ENCODE assay signal across 16 cellular contexts in genomic region chr14:95311752-95312151, GRCh38. TPM values are rescaled to one million over a fixed set of nuclear protein-coding genes. Genes with fewer than 3 reads are reported as not detected.
A peak's percentile ranks its signal among the peaks of the same experiment; 100 is the strongest.
DNase-seq lines count a peak whose midpoint lies in the region; ATAC-seq and TF ChIP-seq lines count a peak whose summit lies in the region.
"Had no signal": no experiment of that assay in that cellular context is flagged by ENCODE, and none has a peak within 500 bp of the region (broad histone marks: within the 10 kb centered on the region; RNA-seq: fewer than 3 reads in every experiment).

No MANE protein-coding gene starts in this region.

- no peak overlapping the region for H3K4me2 ChIP-seq in mesendoderm (ENCODE audit: low read length)

- H3K27me3 Mint-ChIP-seq in chondrocyte (ENCODE audit: low read depth), result peaks cover 4% of the 10 kb centered on the region

- TF ChIP-seq CTCF in chondrocyte (IDR thresholded peaks at IDR 0.05), result no peak
- no peak for TF ChIP-seq CTCF in thyroid gland (IDR thresholded peaks at IDR 0.05)

- H2BK15ac ChIP-seq in mesendoderm (replicated peaks; ENCODE audit: low read depth), result no peak overlapping the region

- H3K4me1 ChIP-seq in right cardiac atrium (ENCODE audit: control insufficient read depth, insufficient read depth, low read length) (peaks cover 2% of the 10 kb centered on the region), mesendoderm (ENCODE audit: control insufficient read depth, low read depth, low read length) (no peaks in the 10 kb centered on the region), thyroid gland (peaks cover 18 to 38% of the 10 kb centered on the region in 2 donors)

- H3K79me1 ChIP-seq in mesendoderm (ENCODE audit: low read length), result no peaks in the 10 kb centered on the region

- H2BK5ac ChIP-seq in mesendoderm (ENCODE audit: low read length), result no peak overlapping the region

- H2AK5ac ChIP-seq in mesendoderm (ENCODE audit: low read length), result no peak overlapping the region

- ATAC-seq in right cardiac atrium (no peak), Right ventricle myocardium superior (ENCODE audit: poor library complexity) (no peak), GM21526 (IDR thresholded peaks at IDR 0.05; ENCODE audit: low FRiP score, unreplicated experiment) (no peak)
- ATAC-seq: activated CD4-positive, alpha-beta T cell treated with anti-CD3 and anti-CD28 coated beads for 36 hours; activated T-cell treated with anti-CD3 and anti-CD28 coated beads, Interleukin-2, amount 50 U/mL, for 4 hours; sciatic nerve had no signal

- H3K9ac ChIP-seq in mesendoderm (ENCODE audit: low read length), result no peak overlapping the region

- no peaks in the 10 kb centered on the region for H3K79me2 ChIP-seq in mesendoderm (ENCODE audit: control insufficient read depth, insufficient read depth, low read length)

- no peak overlapping the region for H3K4me3 Mint-ChIP-seq in chondrocyte (ENCODE audit: unreplicated experiment)
- H3K4me3 Mint-ChIP-seq: activated CD4-positive, alpha-beta T cell treated with anti-CD3 and anti-CD28 coated beads for 36 hours; activated T-cell treated with anti-CD3 and anti-CD28 coated beads, Interleukin-2, amount 50 U/mL, for 4 hours; nephron had no signal

- H3K27me3 ChIP-seq in right cardiac atrium (ENCODE audit: control insufficient read depth, insufficient read depth) (no peaks in the 10 kb centered on the region), mesendoderm (ENCODE audit: insufficient read depth, low read length, poor library complexity) (no peaks in the 10 kb centered on the region), thyroid gland (no peaks in the 10 kb centered on the region)

- H3K4me3 ChIP-seq in right cardiac atrium (ENCODE audit: low read length), result no peak overlapping the region
- H3K4me3 ChIP-seq in mesendoderm (ENCODE audit: low read length), result no peak overlapping the region
- H3K4me3 ChIP-seq in thyroid gland (replicated peaks in 1 of 3), result no peak overlapping the region

- H4K5ac ChIP-seq in mesendoderm (ENCODE audit: low read length), result no peak overlapping the region

- no peak overlapping the region for H3K56ac ChIP-seq in mesendoderm (ENCODE audit: low read length)

- H3K9me3 Mint-ChIP-seq in chondrocyte (ENCODE audit: low read depth), result no peaks in the 10 kb centered on the region
- H3K9me3 Mint-ChIP-seq: activated T-cell treated with anti-CD3 and anti-CD28 coated beads, Interleukin-2, amount 50 U/mL, for 4 hours had no signal

- TF ChIP-seq POLR2A in thyroid gland (IDR thresholded peaks at IDR 0.05), result no peak

- no peaks in the 10 kb centered on the region for H3K9me3 ChIP-seq in right cardiac atrium (ENCODE audit: control insufficient read depth, low read length)
- no peaks in the 10 kb centered on the region for H3K9me3 ChIP-seq in thyroid gland

- H3K4ac ChIP-seq in mesendoderm (ENCODE audit: low read depth, low read length), result no peak overlapping the region

- H3K36me3 Mint-ChIP-seq in chondrocyte (ENCODE audit: low read depth), result no peaks in the 10 kb centered on the region

- peak overlapping the region; percentile 45 for H3K27ac Mint-ChIP-seq in chondrocyte (ENCODE audit: unreplicated experiment)
- H3K27ac Mint-ChIP-seq: activated CD4-positive, alpha-beta T cell treated with anti-CD3 and anti-CD28 coated beads for 36 hours had no signal

- peaks cover 20% of the 10 kb centered on the region for H3K4me1 Mint-ChIP-seq in chondrocyte (ENCODE audit: low read depth)

- DNase-seq in right cardiac atrium, result peak; percentile 31 to 59 (median 49)
- DNase-seq in Right ventricle myocardium superior, result no peak
- DNase-seq in chondrocyte (ENCODE audit: low spot score), result no peak
- DNase-seq in mesendoderm, result peak; percentile 31
- DNase-seq in activated T-cell treated with anti-CD3 and anti-CD28 coated beads for 4 hours, result no peak
- DNase-seq in thyroid gland, result no peak
- no peak for DNase-seq in Ammon's horn (ENCODE audit: low spot score)
- DNase-seq: activated CD4-positive, alpha-beta T cell treated with anti-CD3 and anti-CD28 coated beads for 36 hours; activated T-cell treated with anti-CD3 and anti-CD28 coated beads, Interleukin-2, amount 50 U/mL, for 4 hours; amniotic stem cell; DND-41; foreskin melanocyte; NCI-H2171 had no signal

- intact Hi-C loops in right cardiac atrium (cut with DNase I) (no loop called here), Right ventricle myocardium superior (cut with DNase I) (no loop called here), thyroid gland (cut with DNase I) (no loop called here)

- no peak overlapping the region for H3K23ac ChIP-seq in mesendoderm (ENCODE audit: low read length)

- H3K27ac ChIP-seq in right cardiac atrium (ENCODE audit: low read length) (no peak overlapping the region), mesendoderm (ENCODE audit: low read depth, low read length) (no peak overlapping the region), thyroid gland (no peak overlapping the region)

- WGBS in right cardiac atrium, result 72% methylated on average over 7 of the region's 7 CpGs
- WGBS in mesendoderm (ENCODE audit: extremely low coverage, insufficient coverage, low lambda C conversion rate), result no CpG with 5 or more reads among the region's 7 CpGs
- WGBS in thyroid gland, 2 donors, result 87 to 88% methylated on average over 7 of the region's 7 CpGs

- no peak overlapping the region for H3K18ac ChIP-seq in mesendoderm (ENCODE audit: low read length)

- no peak overlapping the region for H2BK120ac ChIP-seq in mesendoderm (ENCODE audit: low read depth, low read length)

- H3K36me3 ChIP-seq in mesendoderm (ENCODE audit: control insufficient read depth, insufficient read depth, low read length) (no peaks in the 10 kb centered on the region), thyroid gland (no peaks in the 10 kb centered on the region)

- H4K8ac ChIP-seq in mesendoderm (ENCODE audit: low read depth, low read length), result no peak overlapping the region

RNA-seq across cellular contexts. Expression of gene CLMN, which starts 8.0 kb away (rescaled TPM):
- total RNA-seq in right cardiac atrium (1 to 10 TPM; 6.4 to 9.1 (median 7.4) TPM), Right ventricle myocardium superior (9.0 TPM), chondrocyte (6.7 to 7.7 TPM (median 7.3 TPM) in 3 replicates), thyroid gland (10 to 100 TPM; 15.3 to 29.9 (median 17.8) TPM)
- polyA plus RNA-seq in right cardiac atrium, result 3.1 TPM
- polyA plus RNA-seq in mesendoderm (2013, experiment 1 of 2), result 3.1 TPM
- polyA plus RNA-seq in mesendoderm (2013, experiment 2 of 2), result 2.5 TPM

Comparison
In these comparisons a context has a peak if more than half of its experiments do, and no peak if none do; other contexts are left out.
1. DNase-seq: peak in right cardiac atrium (3 of 3) and mesendoderm (single experiment); none in Right ventricle myocardium superior (single experiment), chondrocyte (single experiment), activated T-cell treated with anti-CD3 and anti-CD28 coated beads for 4 hours (single experiment), thyroid gland (0 of 2) and Ammon's horn (single experiment).